ENCODE assay signal across 13 cellular contexts in genomic region chr15:57922780-57923179, GRCh38.
DNase-seq lines count a peak whose midpoint lies in the region; ATAC-seq and TF ChIP-seq lines count a peak whose summit lies in the region.
"Had no signal": no experiment of that assay in that cellular context is flagged by ENCODE, and none has a peak within 500 bp of the region (broad histone marks: within the 10 kb centered on the region; RNA-seq: fewer than 3 reads in every experiment).

No MANE protein-coding gene starts in this region.

- POLR2A ChIA-PET in HCT116 (lab: Charles Lee), result no interaction called here
- POLR2A ChIA-PET in activated CD8-positive, alpha-beta T cell treated with anti-CD3 and anti-CD28 coated beads for 36 hours (lab: Charles Lee), result no interaction called here

- ATAC-seq in HCT116, result no peak
- ATAC-seq in left colon, result peak; percentile 69
- ATAC-seq in activated CD8-positive, alpha-beta T cell treated with anti-CD3 and anti-CD28 coated beads for 36 hours, result no peak
- no peak for ATAC-seq in GM18861 (IDR thresholded peaks at IDR 0.05; ENCODE audit: unreplicated experiment)
- no peak for ATAC-seq in HG03039 (IDR thresholded peaks at IDR 0.05; ENCODE audit: unreplicated experiment)

- no peaks in the 10 kb centered on the region for H3K4me1 Mint-ChIP-seq in activated CD8-positive, alpha-beta T cell treated with anti-CD3 and anti-CD28 coated beads for 36 hours (ENCODE audit: low read depth)

- H4K20me1 ChIP-seq in HCT116 (ENCODE audit: insufficient read depth), result no peaks in the 10 kb centered on the region

- intact Hi-C loops in HCT116 (cut with micrococcal nuclease) (no loop called here), left colon (cut with DNase I, micrococcal nuclease) (no loop called here), spleen (cut with DNase I; ENCODE audit: low total_unique reads) (no loop called here)
- intact Hi-C loops in activated CD8-positive, alpha-beta T cell treated with anti-CD3 and anti-CD28 coated beads for 36 hours (cut with micrococcal nuclease), result no loop called here

- no peaks in the 10 kb centered on the region for H3K79me2 ChIP-seq in HCT116 (ENCODE audit: insufficient read depth, low read length)

- no peak overlapping the region for H2AFZ ChIP-seq in HCT116 (ENCODE audit: low read depth, low read length, poor library complexity, severe bottlenecking)

- DNase-seq in HCT116 (ENCODE audit: low read depth, low spot score), result peak; percentile 2
- peak; percentile 84 for DNase-seq in dermis blood vessel endothelial cell
- DNase-seq in left colon, result peak; percentile 64 to 81
- DNase-seq in spleen, result no peak
- no peak for DNase-seq in NCI-H2081 treated with DMSO at 0.1 percent for 48 hours (lab: John Stamatoyannopoulos, UW)
- no peak for DNase-seq in activated CD8-positive, alpha-beta T cell treated with anti-CD3 and anti-CD28 coated beads for 36 hours
- DNase-seq: activated CD8-positive, alpha-beta memory T cell treated with anti-CD3 and anti-CD28 coated beads, Interleukin-2, amount 50 U/mL, for 48 hours; GF-D8; NCI-H1048; NCI-H510A treated with DMSO at 0.1 percent for 48 hours had no signal

- RAD21 ChIA-PET in HCT116 (lab: Charles Lee; ENCODE audit: low non-redundant PET in 1 of 2, low total read pairs in 2 of 2, uncharacterized antibody in 2 of 2, unreplicated experiment in 2 of 2), result no interaction called here

- no peaks in the 10 kb centered on the region for H3K27me3 ChIP-seq in HCT116 (ENCODE audit: insufficient read depth, low read length)
- no peaks in the 10 kb centered on the region for H3K27me3 ChIP-seq in spleen (replicated peaks in 1 of 7)
- H3K27me3 ChIP-seq: adrenal gland had no signal

- H3K4me3 ChIP-seq in HCT116 (replicated peaks in 1 of 2; ENCODE audit: low read depth in 1 of 2, low read length in 2 of 2) (no peak overlapping the region), spleen (no peak overlapping the region)
- H3K4me3 ChIP-seq: adrenal gland had no signal

- H3K9me3 Mint-ChIP-seq in activated CD8-positive, alpha-beta T cell treated with anti-CD3 and anti-CD28 coated beads for 36 hours, result no peaks in the 10 kb centered on the region

- H3K9me2 ChIP-seq in HCT116 (ENCODE audit: insufficient read depth), result no peaks in the 10 kb centered on the region

- H3K9me3 ChIP-seq in HCT116 (ENCODE audit: control insufficient read depth in 1 of 2, insufficient read depth in 1 of 2, low read depth in 1 of 2, low read length in 2 of 2) (no peaks in the 10 kb centered on the region), spleen (no peaks in the 10 kb centered on the region)
- H3K9me3 ChIP-seq: adrenal gland had no signal

- H3K27ac Mint-ChIP-seq in activated CD8-positive, alpha-beta T cell treated with anti-CD3 and anti-CD28 coated beads for 36 hours, result no peak overlapping the region

- peaks cover 2% of the 10 kb centered on the region for H3K27me3 Mint-ChIP-seq in activated CD8-positive, alpha-beta T cell treated with anti-CD3 and anti-CD28 coated beads for 36 hours

- TF ChIP-seq RAD21 in HCT116 (IDR thresholded peaks at IDR 0.05; ENCODE audit: low read depth), result no peak

- 51 to 67% (median 58%) methylated on average over 5 of the region's 5 CpGs for WGBS in spleen, 5 donors

- H3K27ac ChIP-seq in HCT116 (ENCODE audit: low read depth, low read length) (no peak overlapping the region), spleen (peak overlapping the region in 7 of 8 donors; percentile 33 to 76 (median 58))

- CTCF ChIA-PET in HCT116 (lab: Charles Lee), result interaction anchor here (1.0 kb wide), 1 partner anchor 148 kb away, joined by 3 read pairs; no protein-coding TSS in a partner anchor
- CTCF ChIA-PET in activated CD8-positive, alpha-beta T cell treated with anti-CD3 and anti-CD28 coated beads for 36 hours (lab: Charles Lee), result interaction anchor here (0.7 kb wide), 1 partner anchor 10 kb away, joined by 4 read pairs; no protein-coding TSS in a partner anchor

- TF ChIP-seq POLR2A in HCT116 (IDR thresholded peaks at IDR 0.05; ENCODE audit: borderline replicate concordance, extremely low read depth, insufficient read depth, insufficient read length) (no peak), spleen (IDR thresholded peaks at IDR 0.05) (no peak)

- H3K4me2 ChIP-seq in HCT116 (ENCODE audit: low read length), result no peak overlapping the region

- no peak overlapping the region for H3K9ac ChIP-seq in HCT116 (ENCODE audit: low read length)

- H3K4me3 Mint-ChIP-seq in activated CD8-positive, alpha-beta T cell treated with anti-CD3 and anti-CD28 coated beads for 36 hours, result no peak overlapping the region

- TF ChIP-seq CTCF in HCT116 (IDR thresholded peaks at IDR 0.05 in 2 of 3, conservative IDR thresholded peaks at IDR 0.05 in 1 of 3; ENCODE audit: borderline replicate concordance in 1 of 3, insufficient read depth in 1 of 3, low read depth in 2 of 3, low read length in 2 of 3), result no peak
- TF ChIP-seq CTCF in spleen (IDR thresholded peaks at IDR 0.05 in 8 of 11, conservative IDR thresholded peaks at IDR 0.05 in 3 of 11), result no peak
- no peak for TF ChIP-seq CTCF in activated CD8-positive, alpha-beta T cell treated with anti-CD3 and anti-CD28 coated beads for 36 hours (IDR thresholded peaks at IDR 0.05)

- no peaks in the 10 kb centered on the region for H3K4me1 ChIP-seq in HCT116 (ENCODE audit: control insufficient read depth in 1 of 2, insufficient read depth in 2 of 2, low read length in 2 of 2)
- H3K4me1 ChIP-seq in spleen, result peaks cover 2 to 43% (median 11%) of the 10 kb centered on the region in 6 donors

- BruUV-seq in HCT116 (replicated peaks; lab: Mats Ljungman, UMichigan), result no TSS peak

- H3K36me3 Mint-ChIP-seq in activated CD8-positive, alpha-beta T cell treated with anti-CD3 and anti-CD28 coated beads for 36 hours (ENCODE audit: low read depth), result no peaks in the 10 kb centered on the region

- H3K36me3 ChIP-seq in HCT116 (ENCODE audit: control insufficient read depth in 1 of 2, insufficient read depth in 2 of 2, low read length in 2 of 2) (no peaks in the 10 kb centered on the region), spleen (no peaks in the 10 kb centered on the region)
- H3K36me3 ChIP-seq: adrenal gland had no signal

TF ChIP-seq in HCT116, 20 proteins besides CTCF, POLR2A, EP300 and RAD21:
- no peak for TF ChIP-seq CEBPB (IDR thresholded peaks at IDR 0.05; ENCODE audit: low read depth)
- TF ChIP-seq SRF (IDR thresholded peaks at IDR 0.05; ENCODE audit: low read depth), result 0 out of 2 replicates have a peak, but pooled peaks have one; percentile 44
- no peak for TF ChIP-seq EZH2phosphoT487 (IDR thresholded peaks at IDR 0.05; ENCODE audit: borderline replicate concordance)
- TF ChIP-seq EGR1 (IDR thresholded peaks at IDR 0.05; ENCODE audit: low read depth), result no peak

Comparison
In these comparisons a context has a peak if more than half of its experiments do, and no peak if none do; other contexts are left out.
1. DNase-seq: peak in HCT116 (single experiment), dermis blood vessel endothelial cell (single experiment) and left colon (2 of 2); none in spleen (single experiment), NCI-H2081 treated with DMSO at 0.1 percent for 48 hours (single experiment) and activated CD8-positive, alpha-beta T cell treated with anti-CD3 and anti-CD28 coated beads for 36 hours (single experiment).